Comparison of ENCODE assay signal across 8 cellular contexts in the genomic region with DNA sequence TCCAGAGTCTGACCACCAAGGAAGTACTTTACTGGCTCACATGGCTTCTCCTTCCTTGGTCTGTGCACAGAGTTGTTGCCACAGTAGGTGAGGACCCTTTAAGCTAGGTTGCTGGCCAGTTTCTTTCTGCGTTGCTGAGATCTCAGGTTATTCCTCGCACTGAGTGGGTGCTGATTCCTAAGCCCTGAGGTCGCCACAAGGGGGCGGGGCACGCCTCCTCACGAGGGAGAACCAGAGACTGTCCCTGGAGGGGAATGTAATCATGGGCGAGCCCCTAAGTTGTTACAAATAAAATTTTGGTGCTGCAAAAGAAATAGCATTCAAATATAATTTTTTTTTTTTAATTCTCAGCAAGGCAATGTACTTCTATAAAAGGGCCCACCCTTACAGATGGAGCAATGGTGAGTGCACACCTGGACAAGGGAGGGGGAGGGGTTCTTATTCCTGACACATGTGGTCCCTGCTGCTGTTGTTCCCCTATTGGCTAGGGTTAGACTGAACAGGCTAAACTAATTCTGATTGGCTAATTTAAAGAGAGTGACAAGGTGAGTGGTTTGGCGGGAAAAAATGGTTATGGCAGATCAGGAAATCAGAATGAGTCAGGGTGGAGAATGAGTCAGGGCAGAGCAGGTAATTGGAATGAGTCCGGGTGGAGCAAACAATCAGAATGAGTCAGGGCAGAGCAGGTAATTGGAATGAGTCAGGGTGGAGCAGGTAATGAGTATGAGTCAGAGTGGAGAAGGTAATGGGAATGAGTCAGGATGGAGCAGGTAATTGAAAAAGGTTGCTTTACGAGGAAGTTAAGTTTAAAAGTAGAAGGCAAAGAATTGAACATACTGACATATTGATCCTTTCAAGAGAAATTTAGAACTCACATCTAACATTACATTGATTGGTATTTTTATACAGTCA.
DNase-seq lines count a peak whose midpoint lies in the region; ATAC-seq and TF ChIP-seq lines count a peak whose summit lies in the region.

No MANE protein-coding gene starts in this region.

- H3K14ac ChIP-seq in mesenchymal stem cell (ENCODE audit: low read length in 2 of 2): no peak overlapping the region

- H3K4me1 Mint-ChIP-seq in MCF 10A (ENCODE audit: insufficient read depth, unreplicated experiment): peaks cover 6% of the 10 kb centered on the region
- no peaks in the 10 kb centered on the region for H3K4me1 Mint-ChIP-seq in type B pancreatic cell (ENCODE audit: unreplicated experiment)

- no peaks in the 10 kb centered on the region for H3K27me3 Mint-ChIP-seq in MCF 10A (ENCODE audit: insufficient read depth, unreplicated experiment)
- no peaks in the 10 kb centered on the region for H3K27me3 Mint-ChIP-seq in type B pancreatic cell

- H4K91ac ChIP-seq in mesenchymal stem cell (ENCODE audit: low read length): no peak overlapping the region

- TF ChIP-seq CTCF in MCF 10A (IDR thresholded peaks at IDR 0.05; ENCODE audit: unreplicated experiment) (no peak), breast epithelium (IDR thresholded peaks at IDR 0.05) (no peak), RWPE1 (conservative IDR thresholded peaks at IDR 0.05; ENCODE audit: low read depth) (no peak), esophagus squamous epithelium (IDR thresholded peaks at IDR 0.05) (no peak), type B pancreatic cell (conservative IDR thresholded peaks at IDR 0.05) (no peak)

- H3K36me3 ChIP-seq in breast epithelium (no peaks in the 10 kb centered on the region), esophagus squamous epithelium (no peaks in the 10 kb centered on the region), mesenchymal stem cell (ENCODE audit: control insufficient read depth in 1 of 2, insufficient read depth in 2 of 2, low read depth in 1 of 2, low read length in 2 of 2) (no peaks in the 10 kb centered on the region)

- no peak overlapping the region for H3K18ac ChIP-seq in mesenchymal stem cell (ENCODE audit: low read depth in 1 of 2, low read length in 2 of 2)

- no peak overlapping the region for H3K27ac Mint-ChIP-seq in MCF 10A (ENCODE audit: low read depth, unreplicated experiment)
- H3K27ac Mint-ChIP-seq in type B pancreatic cell: peak overlapping the region; percentile 78

- peaks cover 9% of the 10 kb centered on the region for H3K9me3 Mint-ChIP-seq in MCF 10A (ENCODE audit: unreplicated experiment)
- H3K9me3 Mint-ChIP-seq in type B pancreatic cell: no peaks in the 10 kb centered on the region

- TF ChIP-seq POLR2A in breast epithelium (IDR thresholded peaks at IDR 0.05) (no peak), esophagus squamous epithelium (IDR thresholded peaks at IDR 0.05) (no peak)

- CTCF ChIA-PET in MCF 10A (lab: Yijun Ruan, JAX): no interaction called here
- CTCF ChIA-PET in RWPE1 (lab: Yijun Ruan, JAX): no interaction called here

- peak; percentile 89 for DNase-seq in MCF 10A (ENCODE audit: unreplicated experiment)
- no peak for DNase-seq in breast epithelium (ENCODE audit: low spot score in 2 of 2)
- DNase-seq in RWPE1 (ENCODE audit: low spot score): peak; percentile 33
- no peak for DNase-seq in esophagus squamous epithelium (lab: John Stamatoyannopoulos, UW)
- DNase-seq in type B pancreatic cell (ENCODE audit: extremely low spot score, unreplicated experiment): no peak
- DNase-seq in mesenchymal stem cell: no peak

- no peak overlapping the region for H2BK120ac ChIP-seq in mesenchymal stem cell (ENCODE audit: low read depth, low read length)

- H3K9ac ChIP-seq in mesenchymal stem cell (ENCODE audit: low read length): no peak overlapping the region

- no peak for ATAC-seq in GM21717 (IDR thresholded peaks at IDR 0.05; ENCODE audit: unreplicated experiment)
- no peak for ATAC-seq in GM19452 (IDR thresholded peaks at IDR 0.05; ENCODE audit: unreplicated experiment)

- no peak overlapping the region for H2AK5ac ChIP-seq in mesenchymal stem cell (ENCODE audit: low read length, severe bottlenecking)

- no peak overlapping the region for H2AFZ ChIP-seq in mesenchymal stem cell (ENCODE audit: low read depth, low read length)

- no peak overlapping the region for H2BK15ac ChIP-seq in mesenchymal stem cell (ENCODE audit: low read depth, poor library complexity, severe bottlenecking)

- H3K27ac ChIP-seq in breast epithelium (no peak overlapping the region), RWPE1 (peak overlapping the region; percentile 82), esophagus squamous epithelium (peak overlapping the region; percentile 27 to 79 (median 54)), mesenchymal stem cell (ENCODE audit: low read length, poor library complexity, severe bottlenecking) (no peak overlapping the region)

- POLR2A ChIA-PET in MCF 10A (lab: Yijun Ruan, JAX) (interaction anchor here (1.0 kb wide), 1 partner anchor 265 kb away, joined by 3 read pairs; a partner anchor contains a TSS), RWPE1 (lab: Yijun Ruan, JAX; ENCODE audit: low non-redundant PET) (no interaction called here)

- H4K8ac ChIP-seq in mesenchymal stem cell (ENCODE audit: low read length): no peak overlapping the region

- H3K27me3 ChIP-seq in breast epithelium (peaks cover 0 to 11% of the 10 kb centered on the region in 2 donors), esophagus squamous epithelium (no peaks in the 10 kb centered on the region), mesenchymal stem cell (ENCODE audit: control insufficient read depth in 1 of 2, insufficient read depth in 1 of 2, low read length in 2 of 2) (peaks cover 0 to 3% of the 10 kb centered on the region in 2 experiments)

- no peak overlapping the region for H3K4ac ChIP-seq in mesenchymal stem cell (ENCODE audit: low read depth in 1 of 2, low read length in 2 of 2)

- H3K4me3 Mint-ChIP-seq in MCF 10A (ENCODE audit: unreplicated experiment): no peak overlapping the region
- no peak overlapping the region for H3K4me3 Mint-ChIP-seq in type B pancreatic cell

- no peak overlapping the region for H3K23ac ChIP-seq in mesenchymal stem cell (ENCODE audit: low read length in 2 of 2)

- H2BK5ac ChIP-seq in mesenchymal stem cell (ENCODE audit: low read depth, low read length, poor library complexity, severe bottlenecking): no peak overlapping the region

- H3K36me3 Mint-ChIP-seq in MCF 10A (ENCODE audit: insufficient read depth, unreplicated experiment) (no peaks in the 10 kb centered on the region), type B pancreatic cell (no peaks in the 10 kb centered on the region)

- no peak overlapping the region for H2BK12ac ChIP-seq in mesenchymal stem cell (ENCODE audit: low read length in 2 of 2)

- intact Hi-C loops in MCF 10A (cut with micrococcal nuclease): no loop called here
- intact Hi-C loops in breast epithelium (cut with DNase I; ENCODE audit: low total_unique reads): no loop called here
- intact Hi-C loops in esophagus squamous epithelium (cut with DNase I): no loop called here

- H3K9me3 ChIP-seq in breast epithelium (peaks cover 0 to 9% of the 10 kb centered on the region in 2 donors), esophagus squamous epithelium (peaks cover 0 to 12% (median 0%) of the 10 kb centered on the region in 3 donors), mesenchymal stem cell (ENCODE audit: control insufficient read depth, low read length) (no peaks in the 10 kb centered on the region)

- H3K4me1 ChIP-seq in breast epithelium: no peaks in the 10 kb centered on the region
- peaks cover 0 to 5% (median 0%) of the 10 kb centered on the region in 3 donors for H3K4me1 ChIP-seq in esophagus squamous epithelium
- no peaks in the 10 kb centered on the region for H3K4me1 ChIP-seq in mesenchymal stem cell (ENCODE audit: control insufficient read depth, insufficient read depth, low read depth, low read length)

- H3K4me3 ChIP-seq in breast epithelium: no peak overlapping the region
- H3K4me3 ChIP-seq in esophagus squamous epithelium: no peak overlapping the region
- H3K4me3 ChIP-seq in mesenchymal stem cell (ENCODE audit: insufficient read depth in 1 of 2, low read depth in 1 of 2, low read length in 2 of 2): no peak overlapping the region

- no TSS peak for BruUV-seq in MCF 10A (replicated peaks; lab: Mats Ljungman, UMichigan)

- 42 to 60% methylated on average over 6 to 8 of the region's 10 CpGs for WGBS in esophagus squamous epithelium, 2 donors
- WGBS in mesenchymal stem cell: 93% methylated on average over 3 of the region's 10 CpGs

- H3K79me1 ChIP-seq in mesenchymal stem cell (replicated peaks; ENCODE audit: low read length, poor library complexity, severe bottlenecking): no peaks in the 10 kb centered on the region

- H3K4me2 ChIP-seq in mesenchymal stem cell (ENCODE audit: low read length, poor library complexity, severe bottlenecking): no peak overlapping the region

Comparison
In these comparisons a context has a peak if more than half of its experiments do, and no peak if none do; other contexts are left out.
1. DNase-seq: peak in MCF 10A (single experiment) and RWPE1 (single experiment); none in breast epithelium (0 of 2), esophagus squamous epithelium (single experiment), type B pancreatic cell (single experiment) and mesenchymal stem cell (single experiment).
2. H3K27ac ChIP-seq: peak in RWPE1 (single experiment) and esophagus squamous epithelium (4 of 4); none in breast epithelium (0 of 2) and mesenchymal stem cell (single experiment).